ENCODE assay signal across 19 cellular contexts in the genomic region with DNA sequence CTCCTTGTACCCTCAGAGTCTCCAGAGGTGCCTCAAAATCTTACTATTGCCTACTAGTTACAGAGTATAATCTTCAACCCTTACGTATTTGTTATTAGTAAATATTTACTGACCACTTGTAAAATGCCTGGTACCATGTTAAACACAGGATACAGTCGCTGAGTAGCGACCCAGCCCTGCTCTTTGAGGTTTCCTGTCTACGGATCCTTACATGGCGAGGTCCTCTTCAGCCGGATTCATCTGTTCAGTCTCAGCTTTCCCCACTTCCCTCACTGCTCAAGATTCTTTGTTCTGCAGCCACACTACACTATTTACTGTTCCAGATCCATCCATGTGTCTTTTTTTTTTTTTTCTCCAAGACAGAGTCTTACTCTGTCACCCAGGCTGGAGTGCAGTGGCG. TPM values are rescaled to one million over a fixed set of nuclear protein-coding genes. Genes with fewer than 3 reads are reported as not detected.
A peak's percentile ranks its signal among the peaks of the same experiment; 100 is the strongest.
DNase-seq lines count a peak whose midpoint lies in the region; ATAC-seq lines count a peak whose summit lies in the region.
"Had no signal": no experiment of that assay in that cellular context is flagged by ENCODE, and none has a peak within 500 bp of the region (broad histone marks: within the 10 kb centered on the region; RNA-seq: fewer than 3 reads in every experiment).

No MANE protein-coding gene starts in this region.

- CTCF ChIA-PET in activated CD4-positive, alpha-beta T cell treated with anti-CD3 and anti-CD28 coated beads, Interleukin-2, amount 10 ng/mL, durations not matched to agents 7 days and 5 days (lab: Charles Lee) = interaction anchor here (1.1 kb wide), 1 partner anchor 11 kb away, joined by 3 read pairs; no protein-coding TSS in a partner anchor

- POLR2A ChIA-PET in activated CD4-positive, alpha-beta T cell treated with anti-CD3 and anti-CD28 coated beads, Interleukin-2, amount 10 ng/mL, durations not matched to agents 7 days and 5 days (lab: Charles Lee) = no interaction called here
- POLR2A ChIA-PET in naive thymus-derived CD8-positive, alpha-beta T cell (lab: Charles Lee) = interaction anchor here (0.7 kb wide), 1 partner anchor 99 kb away, joined by 3 read pairs; no protein-coding TSS in a partner anchor

- peak overlapping the region; percentile 4 for H3K4me3 Mint-ChIP-seq in activated CD4-positive, alpha-beta T cell treated with anti-CD3 and anti-CD28 coated beads, Interleukin-2, amount 10 ng/mL, durations not matched to agents 7 days and 5 days
- no peak overlapping the region for H3K4me3 Mint-ChIP-seq in activated T-helper 17 cell treated with anti-CD3 and anti-CD28 coated beads, Interleukin-2, amount 50 U/mL, for 72 hours
- H3K4me3 Mint-ChIP-seq in naive thymus-derived CD8-positive, alpha-beta T cell = peak overlapping the region in 5 of 10 donors; percentile 2 to 72 (median 34)
- H3K4me3 Mint-ChIP-seq: central memory CD8-positive, alpha-beta T cell had no signal

- peak overlapping the region; percentile 68 for H3K27ac Mint-ChIP-seq in activated CD4-positive, alpha-beta T cell treated with anti-CD3 and anti-CD28 coated beads, Interleukin-2, amount 10 ng/mL, durations not matched to agents 7 days and 5 days
- peak overlapping the region; percentile 81 for H3K27ac Mint-ChIP-seq in activated T-helper 17 cell treated with anti-CD3 and anti-CD28 coated beads, Interleukin-2, amount 50 U/mL, for 72 hours
- H3K27ac Mint-ChIP-seq in naive thymus-derived CD8-positive, alpha-beta T cell = peak overlapping the region; percentile 39 to 90 (median 70)

- no peak for ATAC-seq in activated T-helper 17 cell treated with anti-CD3 and anti-CD28 coated beads, Interleukin-2, amount 50 U/mL, for 72 hours (replicated peaks)
- ATAC-seq in naive thymus-derived CD8-positive, alpha-beta T cell = peak; percentile 68 to 72
- no peak for ATAC-seq in GM21360 (IDR thresholded peaks at IDR 0.05; ENCODE audit: unreplicated experiment)
- ATAC-seq in GM21786 (IDR thresholded peaks at IDR 0.05; ENCODE audit: unreplicated experiment) = no peak
- ATAC-seq: left colon had no signal

- H3K27me3 Mint-ChIP-seq in activated CD4-positive, alpha-beta T cell treated with anti-CD3 and anti-CD28 coated beads, Interleukin-2, amount 10 ng/mL, durations not matched to agents 7 days and 5 days = no peaks in the 10 kb centered on the region
- H3K27me3 Mint-ChIP-seq in activated T-helper 17 cell treated with anti-CD3 and anti-CD28 coated beads, Interleukin-2, amount 50 U/mL, for 72 hours = no peaks in the 10 kb centered on the region
- no peaks in the 10 kb centered on the region for H3K27me3 Mint-ChIP-seq in naive thymus-derived CD8-positive, alpha-beta T cell
- H3K27me3 Mint-ChIP-seq: central memory CD8-positive, alpha-beta T cell had no signal

- H3K4me1 Mint-ChIP-seq in activated CD4-positive, alpha-beta T cell treated with anti-CD3 and anti-CD28 coated beads, Interleukin-2, amount 10 ng/mL, durations not matched to agents 7 days and 5 days = peaks cover 10% of the 10 kb centered on the region
- peaks cover 9% of the 10 kb centered on the region for H3K4me1 Mint-ChIP-seq in activated T-helper 17 cell treated with anti-CD3 and anti-CD28 coated beads, Interleukin-2, amount 50 U/mL, for 72 hours
- H3K4me1 Mint-ChIP-seq in naive thymus-derived CD8-positive, alpha-beta T cell = peaks cover 8 to 11% (median 9%) of the 10 kb centered on the region in 4 donors

- H3K9me3 Mint-ChIP-seq in activated CD4-positive, alpha-beta T cell treated with anti-CD3 and anti-CD28 coated beads, Interleukin-2, amount 10 ng/mL, durations not matched to agents 7 days and 5 days = no peaks in the 10 kb centered on the region
- H3K9me3 Mint-ChIP-seq in activated T-helper 17 cell treated with anti-CD3 and anti-CD28 coated beads, Interleukin-2, amount 50 U/mL, for 72 hours = no peaks in the 10 kb centered on the region
- no peaks in the 10 kb centered on the region for H3K9me3 Mint-ChIP-seq in naive thymus-derived CD8-positive, alpha-beta T cell
- H3K9me3 Mint-ChIP-seq: central memory CD8-positive, alpha-beta T cell had no signal

- peaks cover 52% of the 10 kb centered on the region for H3K36me3 Mint-ChIP-seq in activated CD4-positive, alpha-beta T cell treated with anti-CD3 and anti-CD28 coated beads, Interleukin-2, amount 10 ng/mL, durations not matched to agents 7 days and 5 days (ENCODE audit: low read depth)
- H3K36me3 Mint-ChIP-seq in activated T-helper 17 cell treated with anti-CD3 and anti-CD28 coated beads, Interleukin-2, amount 50 U/mL, for 72 hours (ENCODE audit: low read depth) = peaks cover 95% of the 10 kb centered on the region
- H3K36me3 Mint-ChIP-seq in naive thymus-derived CD8-positive, alpha-beta T cell = peaks cover 5 to 87% (median 31%) of the 10 kb centered on the region in 3 donors

- DNase-seq in activated CD4-positive, alpha-beta T cell treated with anti-CD3 and anti-CD28 coated beads, Interleukin-2, amount 10 ng/mL, durations not matched to agents 7 days and 5 days = peak; percentile 20
- no peak for DNase-seq in activated CD4-positive, alpha-beta T cell treated with anti-CD3 and anti-CD28 coated beads, Interleukin-2, amount 50 U/mL, for 48 hours
- peak; percentile 53 for DNase-seq in DMS53 treated with DMSO at 0.1 percent for 48 hours (lab: John Stamatoyannopoulos, UW; ENCODE audit: unreplicated experiment)
- peak in 1 of 10 donors; percentile 15 for DNase-seq in naive thymus-derived CD8-positive, alpha-beta T cell
- DNase-seq in NCI-H748 treated with DMSO at 0.1 percent for 48 hours (lab: John Stamatoyannopoulos, UW) = no peak
- DNase-seq: anterior cingulate cortex; DND-41; effector CD4-positive, alpha-beta T cell; esophagus squamous epithelium; left colon; NCI-H187; NCI-H446; stimulated activated CD4-positive, alpha-beta T cell treated with anti-CD3 and anti-CD28 coated beads, Interleukin-4, amount 100 ng/mL, for 4 hours; substantia nigra; uterus had no signal

RNA-seq across cellular contexts. Expression of a gene that starts 13.2 kb away (rescaled TPM):
- total RNA-seq in activated CD4-positive, alpha-beta T cell treated with anti-CD3 and anti-CD28 coated beads, Interleukin-2, amount 10 ng/mL, durations not matched to agents 7 days and 5 days = 1 to 10 TPM; 1.1 to 1.8 TPM
- total RNA-seq in activated T-helper 17 cell treated with anti-CD3 and anti-CD28 coated beads, Interleukin-2, amount 50 U/mL, for 72 hours = 1 to 10 TPM in 1 of 2 donors, under 1 TPM in 1; 0.29 to 1.2 TPM
- 1 to 10 TPM in 1 of 2 experiments, under 1 TPM in 1; 0.69 to 2.0 TPM for total RNA-seq in naive thymus-derived CD8-positive, alpha-beta T cell
- under 1 TPM; 0.19 to 0.41 (median 0.39) TPM for polyA plus RNA-seq in naive thymus-derived CD8-positive, alpha-beta T cell

RNA-seq across cellular contexts. Expression of a gene that starts 16.9 kb away (rescaled TPM):
- 1 to 10 TPM; 7.8 to 9.5 TPM for total RNA-seq in activated CD4-positive, alpha-beta T cell treated with anti-CD3 and anti-CD28 coated beads, Interleukin-2, amount 10 ng/mL, durations not matched to agents 7 days and 5 days
- 10 to 100 TPM in 1 of 2 donors, 1 to 10 TPM in 1; 8.2 to 14.9 TPM for total RNA-seq in activated T-helper 17 cell treated with anti-CD3 and anti-CD28 coated beads, Interleukin-2, amount 50 U/mL, for 72 hours
- 10 to 100 TPM; 30.4 to 31.0 TPM for total RNA-seq in naive thymus-derived CD8-positive, alpha-beta T cell
- 10 to 100 TPM; 14.6 to 26.4 (median 15.0) TPM for polyA plus RNA-seq in naive thymus-derived CD8-positive, alpha-beta T cell

RNA-seq across cellular contexts. Expression of a gene that starts 51.6 kb away (rescaled TPM):
- total RNA-seq in activated CD4-positive, alpha-beta T cell treated with anti-CD3 and anti-CD28 coated beads, Interleukin-2, amount 10 ng/mL, durations not matched to agents 7 days and 5 days = 10 to 100 TPM; 12.3 to 13.7 TPM
- 1 to 10 TPM; 7.0 to 7.5 TPM for total RNA-seq in activated T-helper 17 cell treated with anti-CD3 and anti-CD28 coated beads, Interleukin-2, amount 50 U/mL, for 72 hours
- total RNA-seq in naive thymus-derived CD8-positive, alpha-beta T cell = 10 to 100 TPM; 14.9 to 15.6 TPM
- 1 to 10 TPM; 6.7 to 8.3 (median 6.7) TPM for polyA plus RNA-seq in naive thymus-derived CD8-positive, alpha-beta T cell

RNA-seq across cellular contexts. Expression of a gene that starts 58.1 kb away (rescaled TPM):
- total RNA-seq in activated CD4-positive, alpha-beta T cell treated with anti-CD3 and anti-CD28 coated beads, Interleukin-2, amount 10 ng/mL, durations not matched to agents 7 days and 5 days = 100 to 1,000 TPM; 113 to 128 TPM
- 100 to 1,000 TPM; 143 to 155 TPM for total RNA-seq in activated T-helper 17 cell treated with anti-CD3 and anti-CD28 coated beads, Interleukin-2, amount 50 U/mL, for 72 hours
- 100 to 1,000 TPM; 106 to 118 TPM for total RNA-seq in naive thymus-derived CD8-positive, alpha-beta T cell
- polyA plus RNA-seq in naive thymus-derived CD8-positive, alpha-beta T cell = 100 to 1,000 TPM; 121 to 138 (median 130) TPM

Comparison
In these comparisons a context has a peak if more than half of its experiments do, and no peak if none do; other contexts are left out.
1. DNase-seq: peak in activated CD4-positive, alpha-beta T cell treated with anti-CD3 and anti-CD28 coated beads, Interleukin-2, amount 10 ng/mL, durations not matched to agents 7 days and 5 days (single experiment) and DMS53 treated with DMSO at 0.1 percent for 48 hours (single experiment); none in activated CD4-positive, alpha-beta T cell treated with anti-CD3 and anti-CD28 coated beads, Interleukin-2, amount 50 U/mL, for 48 hours (0 of 2) and NCI-H748 treated with DMSO at 0.1 percent for 48 hours (single experiment).
2. ATAC-seq: peak in naive thymus-derived CD8-positive, alpha-beta T cell (2 of 2); none in activated T-helper 17 cell treated with anti-CD3 and anti-CD28 coated beads, Interleukin-2, amount 50 U/mL, for 72 hours (single experiment), GM21360 (single experiment) and GM21786 (single experiment).
3. Peak in every context shown above with its lines, with median percentiles within 50 percentile points of each other: H3K27ac Mint-ChIP-seq.